ENCODE assay signal across 18 cellular contexts in genomic region chr14:68609012-68609411, GRCh38.
DNase-seq lines count a peak whose midpoint lies in the region; ATAC-seq and TF ChIP-seq lines count a peak whose summit lies in the region.
"Had no signal": no experiment of that assay in that cellular context is flagged by ENCODE, and none has a peak within 500 bp of the region (broad histone marks: within the 10 kb centered on the region; RNA-seq: fewer than 3 reads in every experiment).

No MANE protein-coding gene starts in this region.

- no peaks in the 10 kb centered on the region for H4K20me1 ChIP-seq in hepatocyte (ENCODE audit: insufficient read depth, poor library complexity, severe bottlenecking)

- POLR2A ChIA-PET in HEK293T (lab: Yijun Ruan, JAX) = no interaction called here
- POLR2A ChIA-PET in CD4-positive, alpha-beta memory T cell (lab: Charles Lee; ENCODE audit: partially characterized antibody) = no interaction called here

- peaks cover 2 to 19% (median 10%) of the 10 kb centered on the region in 8 donors for H3K9me3 Mint-ChIP-seq in CD4-positive, alpha-beta memory T cell

- no peak overlapping the region for H2AFZ ChIP-seq in hepatocyte
- H2AFZ ChIP-seq: GM23338 had no signal

- intact Hi-C loops in uterus (cut with DNase I; ENCODE audit: low total_unique reads) = no loop called here
- intact Hi-C loops in CD4-positive, alpha-beta memory T cell (cut with micrococcal nuclease) = no loop called here

- H3K27ac Mint-ChIP-seq in CD4-positive, alpha-beta memory T cell = peak overlapping the region in 1 of 7 donors; percentile 81
- H3K27ac Mint-ChIP-seq: CD4-positive, CD25-positive, alpha-beta regulatory T cell; GM23338 had no signal

- H3K4me3 Mint-ChIP-seq in CD4-positive, alpha-beta memory T cell = no peak overlapping the region
- H3K4me3 Mint-ChIP-seq: CD4-positive, CD25-positive, alpha-beta regulatory T cell; GM23338 had no signal

- H3K9ac ChIP-seq in skeletal muscle tissue (ENCODE audit: low read depth in 1 of 3, low read length in 3 of 3) = no peak overlapping the region

- no peaks in the 10 kb centered on the region for H3K79me2 ChIP-seq in hepatocyte

- H3K9me2 ChIP-seq in hepatocyte (replicated peaks; ENCODE audit: insufficient read depth) = no peaks in the 10 kb centered on the region

- H3K9me3 ChIP-seq in RWPE2 (ENCODE audit: severe bottlenecking) = peaks cover 7% of the 10 kb centered on the region
- no peaks in the 10 kb centered on the region for H3K9me3 ChIP-seq in hepatocyte (ENCODE audit: low read depth)
- no peaks in the 10 kb centered on the region for H3K9me3 ChIP-seq in skeletal muscle tissue (ENCODE audit: control insufficient read depth in 3 of 3, low read length in 3 of 3)
- H3K9me3 ChIP-seq in uterus = no peaks in the 10 kb centered on the region
- peaks cover 0 to 4% of the 10 kb centered on the region in 2 donors for H3K9me3 ChIP-seq in CD4-positive, alpha-beta memory T cell (ENCODE audit: control insufficient read depth in 1 of 2, low read length in 2 of 2)

- TF ChIP-seq CTCF in RWPE2 (IDR thresholded peaks at IDR 0.05; ENCODE audit: poor library complexity, severe bottlenecking) (no peak), hepatocyte (IDR thresholded peaks at IDR 0.05; ENCODE audit: poor library complexity) (no peak), uterus (IDR thresholded peaks at IDR 0.05) (no peak)

- no peak overlapping the region for H3K4me2 ChIP-seq in hepatocyte
- H3K4me2 ChIP-seq: GM23338 had no signal

- no peaks in the 10 kb centered on the region for H3K27me3 Mint-ChIP-seq in CD4-positive, alpha-beta memory T cell
- H3K27me3 Mint-ChIP-seq: CD4-positive, CD25-positive, alpha-beta regulatory T cell had no signal

- H3K27me3 ChIP-seq in RWPE2 (ENCODE audit: insufficient read depth, poor library complexity, severe bottlenecking) (no peaks in the 10 kb centered on the region), hepatocyte (no peaks in the 10 kb centered on the region), skeletal muscle tissue (ENCODE audit: control insufficient read depth in 3 of 3, insufficient read depth in 3 of 3, low read length in 3 of 3) (no peaks in the 10 kb centered on the region), uterus (no peaks in the 10 kb centered on the region)
- H3K27me3 ChIP-seq in CD4-positive, alpha-beta memory T cell (ENCODE audit: insufficient read depth, low read length) = no peaks in the 10 kb centered on the region

- H3K36me3 ChIP-seq in RWPE2 (ENCODE audit: low read depth) (no peaks in the 10 kb centered on the region), hepatocyte (replicated peaks; ENCODE audit: insufficient read depth, low read depth) (no peaks in the 10 kb centered on the region), skeletal muscle tissue (ENCODE audit: control insufficient read depth in 3 of 3, insufficient read depth in 3 of 3, low read length in 3 of 3) (no peaks in the 10 kb centered on the region), uterus (no peaks in the 10 kb centered on the region)
- no peaks in the 10 kb centered on the region for H3K36me3 ChIP-seq in CD4-positive, alpha-beta memory T cell (ENCODE audit: insufficient read depth, low read length)

- no peak overlapping the region for H3K4me3 ChIP-seq in RWPE2 (ENCODE audit: severe bottlenecking)
- no peak overlapping the region for H3K4me3 ChIP-seq in hepatocyte
- no peak overlapping the region for H3K4me3 ChIP-seq in skeletal muscle tissue (ENCODE audit: low read length in 3 of 3)
- no peak overlapping the region for H3K4me3 ChIP-seq in uterus
- H3K4me3 ChIP-seq in CD4-positive, alpha-beta memory T cell (ENCODE audit: low read length in 2 of 2) = no peak overlapping the region
- H3K4me3 ChIP-seq: GM23338, SK-N-MC had no signal

- no peak overlapping the region for H3K27ac ChIP-seq in RWPE2 (ENCODE audit: poor library complexity, severe bottlenecking)
- H3K27ac ChIP-seq in hepatocyte = peak overlapping the region; percentile 98
- peak overlapping the region; percentile 76 for H3K27ac ChIP-seq in skeletal muscle tissue (ENCODE audit: low read depth, low read length)
- peak overlapping the region; percentile 88 to 93 for H3K27ac ChIP-seq in uterus
- H3K27ac ChIP-seq in CD4-positive, alpha-beta memory T cell (ENCODE audit: low read depth, low read length) = no peak overlapping the region
- H3K27ac ChIP-seq: SK-N-MC had no signal

- WGBS in hepatocyte (ENCODE audit: low lambda C conversion rate, missing lambda C conversion rate) = 96% methylated on average over 7 of the region's 7 CpGs

- ATAC-seq in RWPE2 (ENCODE audit: low read depth) (peak; percentile 20; the same call in 1 of the 3 replicates), GM18519 (IDR thresholded peaks at IDR 0.05; ENCODE audit: low FRiP score, unreplicated experiment) (no peak)
- ATAC-seq: HCT116 had no signal

- H3K4me1 Mint-ChIP-seq in CD4-positive, alpha-beta memory T cell = peaks cover 0 to 2% (median 0%) of the 10 kb centered on the region in 4 donors

- peaks cover 2 to 8% of the 10 kb centered on the region in 2 donors for H3K36me3 Mint-ChIP-seq in CD4-positive, alpha-beta memory T cell
- H3K36me3 Mint-ChIP-seq: CD4-positive, CD25-positive, alpha-beta regulatory T cell had no signal

- no peak for TF ChIP-seq POLR2A in uterus (IDR thresholded peaks at IDR 0.05)

- DNase-seq in RWPE2 (ENCODE audit: low spot score) = no peak
- DNase-seq in hepatocyte (ENCODE audit: low spot score) = no peak
- no peak for DNase-seq in uterus
- DNase-seq in HEK293T (ENCODE audit: extremely low spot score) = no peak
- no peak for DNase-seq in CD4-positive, alpha-beta memory T cell
- DNase-seq in SHP77 (lab: John Stamatoyannopoulos, UW) = no peak
- DNase-seq: CD4-positive, CD25-positive, alpha-beta regulatory T cell; DMS153; NCI-H1436; NCI-H1930; NCI-H2171; NCI-H446 treated with DMSO at 0.1 percent for 48 hours; Right ventricle myocardium superior had no signal

- H3K4me1 ChIP-seq in RWPE2 (ENCODE audit: insufficient read depth, poor library complexity, severe bottlenecking) (peaks cover 3% of the 10 kb centered on the region), hepatocyte (ENCODE audit: insufficient read depth) (peaks cover 62% of the 10 kb centered on the region), skeletal muscle tissue (ENCODE audit: control insufficient read depth in 3 of 3, insufficient read depth in 3 of 3, low read length in 3 of 3) (peaks cover 24 to 31% (median 29%) of the 10 kb centered on the region in 3 donors), uterus (peaks cover 0 to 3% of the 10 kb centered on the region in 2 donors)
- no peaks in the 10 kb centered on the region for H3K4me1 ChIP-seq in CD4-positive, alpha-beta memory T cell (ENCODE audit: insufficient read depth, low read length)

- CTCF ChIA-PET in HEK293T (lab: Yijun Ruan, JAX) = no interaction called here
- CTCF ChIA-PET in CD4-positive, alpha-beta memory T cell (lab: Charles Lee; ENCODE audit: partially characterized antibody) = interaction anchor here (1.2 kb wide), 1 partner anchor 21 kb away, joined by 3 read pairs; no protein-coding TSS in a partner anchor

TF ChIP-seq in HEK293T, 16 proteins besides CTCF, POLR2A, EP300 and RAD21:
- TF ChIP-seq ZNF384 (IDR thresholded peaks at IDR 0.05) = no peak
- no peak for TF ChIP-seq SUZ12 (IDR thresholded peaks at IDR 0.05)
- no peak for TF ChIP-seq HDGF (IDR thresholded peaks at IDR 0.05; ENCODE audit: borderline replicate concordance)
- TF ChIP-seq TARDBP (IDR thresholded peaks at IDR 0.05) = no peak
- no peak for TF ChIP-seq SP1 (IDR thresholded peaks at IDR 0.05)
- no peak for TF ChIP-seq CTBP1 (IDR thresholded peaks at IDR 0.05; ENCODE audit: borderline replicate concordance)
- TF ChIP-seq ARNT (IDR thresholded peaks at IDR 0.05) = no peak
- TF ChIP-seq FOXA1 (IDR thresholded peaks at IDR 0.05) = no peak
- TF ChIP-seq FOXM1 (IDR thresholded peaks at IDR 0.05; ENCODE audit: borderline replicate concordance) = no peak
- TF ChIP-seq L3MBTL2 (conservative IDR thresholded peaks at IDR 0.05) = no peak
- TF ChIP-seq NFRKB (IDR thresholded peaks at IDR 0.05) = no peak
- TF ChIP-seq LEF1 (IDR thresholded peaks at IDR 0.05; ENCODE audit: borderline replicate concordance) = no peak
- TF ChIP-seq FOXK2 (IDR thresholded peaks at IDR 0.05) = no peak
- TF ChIP-seq PKNOX1 (IDR thresholded peaks at IDR 0.05) = no peak
- TF ChIP-seq ELF4 (IDR thresholded peaks at IDR 0.05) = no peak
- TF ChIP-seq BHLHE40 (IDR thresholded peaks at IDR 0.05; ENCODE audit: borderline replicate concordance) = no peak

Comparison
In these comparisons a context has a peak if more than half of its experiments do, and no peak if none do; other contexts are left out.
1. H3K27ac ChIP-seq: peak in hepatocyte (single experiment), skeletal muscle tissue (single experiment) and uterus (2 of 2); none in RWPE2 (single experiment) and CD4-positive, alpha-beta memory T cell (single experiment).